In the genomic region with DNA sequence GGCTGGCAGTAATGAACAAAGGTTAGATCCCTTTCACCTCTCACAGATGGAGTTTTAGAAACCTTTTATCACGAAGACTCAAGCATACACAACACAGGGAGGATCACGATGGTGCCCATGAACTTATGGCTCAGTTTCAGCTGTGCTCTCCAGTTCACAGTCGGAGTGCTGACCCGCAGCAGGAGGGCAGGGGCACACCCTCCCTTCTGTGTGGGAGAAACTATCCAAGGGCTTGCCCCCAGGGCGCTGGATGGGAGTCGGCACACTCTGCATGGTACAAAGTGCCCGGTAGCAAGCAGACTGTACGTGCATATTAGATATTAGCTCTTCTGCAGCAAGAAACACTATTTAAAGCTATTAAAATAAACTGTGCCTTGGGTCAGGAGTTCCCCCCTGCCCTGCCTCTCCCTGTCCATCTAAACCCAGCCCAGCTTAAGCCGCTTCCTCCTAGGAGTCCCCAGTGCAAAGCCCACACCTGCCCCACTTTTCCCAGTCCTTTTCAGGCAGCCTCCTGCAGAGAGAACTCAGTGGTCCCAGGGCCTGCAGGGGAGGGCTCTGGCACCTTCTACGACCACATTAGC, we compare ENCODE assay signal across 15 cellular contexts.
DNase-seq lines count a peak whose midpoint lies in the region; ATAC-seq and TF ChIP-seq lines count a peak whose summit lies in the region.
"Had no signal": no experiment of that assay in that cellular context is flagged by ENCODE, and none has a peak within 500 bp of the region (broad histone marks: within the 10 kb centered on the region; RNA-seq: fewer than 3 reads in every experiment).

No MANE protein-coding gene starts in this region.

- H3K4me1 Mint-ChIP-seq in WTC11 = peaks cover 68% of the 10 kb centered on the region
- H3K4me1 Mint-ChIP-seq in neural progenitor cell = peaks cover 18% of the 10 kb centered on the region

- DNase-seq in left cardiac atrium (peak; percentile 17), Right ventricle myocardium inferior (ENCODE audit: missing footprints) (no peak), WTC11 (ENCODE audit: low spot score) (no peak), neural progenitor cell (ENCODE audit: low spot score) (no peak), left colon (no peak), NCI-H2029 treated with DMSO at 0.1 percent for 48 hours (lab: John Stamatoyannopoulos, UW) (no peak)
- DNase-seq: AML-193; EL; GF-D8; NCI-H1105; NCI-H187 treated with DMSO at 0.1 percent for 48 hours; NCI-H774; NK-92 treated with Interleukin-12 subunit alpha and Interleukin-12 subunit beta, amount 100 ng/mL, for 24 hours had no signal

- H3K27me3 Mint-ChIP-seq in WTC11 (ENCODE audit: low read depth) (peaks cover 2% of the 10 kb centered on the region; the same call in 1 of the 2 replicates), neural progenitor cell (ENCODE audit: insufficient read depth, low read depth) (peaks cover 10% of the 10 kb centered on the region)
- H3K27me3 Mint-ChIP-seq: IgD-negative memory B cell had no signal

- no peak overlapping the region for H3K4me3 ChIP-seq in neural progenitor cell

- no peaks in the 10 kb centered on the region for H3K79me2 ChIP-seq in neural progenitor cell (ENCODE audit: low read depth)

- ATAC-seq in left cardiac atrium (peak in 1 of 2 donors; percentile 34), Right ventricle myocardium inferior (no peak), WTC11 (no peak), left colon (no peak), GM18498 (IDR thresholded peaks at IDR 0.05; ENCODE audit: unreplicated experiment) (no peak)

- no peak overlapping the region for H3K4me3 Mint-ChIP-seq in WTC11
- H3K4me3 Mint-ChIP-seq in neural progenitor cell = no peak overlapping the region
- H3K4me3 Mint-ChIP-seq: IgD-negative memory B cell had no signal

- H3K27me3 ChIP-seq in neural progenitor cell = peaks cover 21% of the 10 kb centered on the region

- H3K9me3 Mint-ChIP-seq in WTC11 = peaks cover 10% of the 10 kb centered on the region
- peaks cover 3% of the 10 kb centered on the region for H3K9me3 Mint-ChIP-seq in neural progenitor cell

- no peaks in the 10 kb centered on the region for H3K36me3 ChIP-seq in neural progenitor cell

- H3K27ac ChIP-seq in neural progenitor cell = no peak overlapping the region

- POLR2A ChIA-PET in WTC11 (lab: Charles Lee) = no interaction called here

- H3K9me3 ChIP-seq in neural progenitor cell (ENCODE audit: low read depth) = no peaks in the 10 kb centered on the region

- no peak overlapping the region for H3K9ac ChIP-seq in neural progenitor cell

- H3F3A ChIP-seq in neural progenitor cell (ENCODE audit: low read depth) = no peaks in the 10 kb centered on the region

- peaks cover 16% of the 10 kb centered on the region for H3K4me1 ChIP-seq in neural progenitor cell

- no peak overlapping the region for H2AFZ ChIP-seq in neural progenitor cell (replicated peaks)

- H3K36me3 Mint-ChIP-seq in WTC11 (peaks cover 23% of the 10 kb centered on the region), neural progenitor cell (peaks cover 19% of the 10 kb centered on the region)

- H3K4me2 ChIP-seq in neural progenitor cell = no peak overlapping the region

- no peak for TF ChIP-seq CTCF in WTC11 (IDR thresholded peaks at IDR 0.05)
- no peak for TF ChIP-seq CTCF in neural progenitor cell (IDR thresholded peaks at IDR 0.05)

- CTCF ChIA-PET in WTC11 (lab: Charles Lee) = interaction anchor here (0.7 to 4.9 kb wide), 4 partner anchors 9 to 372 kb away, joined by 3 to 31 read pairs (median 4); no protein-coding TSS in a partner anchor

- H3K27ac Mint-ChIP-seq in WTC11 (peak overlapping the region; percentile 76; the same call in 1 of the 2 replicates), neural progenitor cell (peak overlapping the region; percentile 25)
- H3K27ac Mint-ChIP-seq: IgD-negative memory B cell had no signal

- intact Hi-C loops in left cardiac atrium (cut with DNase I) (no loop called here), Right ventricle myocardium inferior (cut with DNase I) (no loop called here), left colon (cut with DNase I, micrococcal nuclease) (no loop called here)

- no peaks in the 10 kb centered on the region for H4K20me1 ChIP-seq in neural progenitor cell (ENCODE audit: low read depth)

TF ChIP-seq in WTC11, 78 proteins besides CTCF, POLR2A, EP300 and RAD21:
- no peak for TF ChIP-seq MAX (CRISPR knock-in tag; IDR thresholded peaks at IDR 0.05)
- TF ChIP-seq, protein P1, sequence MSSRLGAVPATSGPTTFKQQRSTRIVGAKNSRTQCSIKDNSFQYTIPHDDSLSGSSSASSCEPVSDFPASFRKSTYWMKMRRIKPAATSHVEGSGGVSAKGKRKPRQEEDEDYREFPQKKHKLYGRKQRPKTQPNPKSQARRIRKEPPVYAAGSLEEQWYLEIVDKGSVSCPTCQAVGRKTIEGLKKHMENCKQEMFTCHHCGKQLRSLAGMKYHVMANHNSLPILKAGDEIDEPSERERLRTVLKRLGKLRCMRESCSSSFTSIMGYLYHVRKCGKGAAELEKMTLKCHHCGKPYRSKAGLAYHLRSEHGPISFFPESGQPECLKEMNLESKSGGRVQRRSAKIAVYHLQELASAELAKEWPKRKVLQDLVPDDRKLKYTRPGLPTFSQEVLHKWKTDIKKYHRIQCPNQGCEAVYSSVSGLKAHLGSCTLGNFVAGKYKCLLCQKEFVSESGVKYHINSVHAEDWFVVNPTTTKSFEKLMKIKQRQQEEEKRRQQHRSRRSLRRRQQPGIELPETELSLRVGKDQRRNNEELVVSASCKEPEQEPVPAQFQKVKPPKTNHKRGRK (CRISPR knock-in tag; IDR thresholded peaks at IDR 0.05; ENCODE audit: borderline replicate concordance) = no peak
- no peak for TF ChIP-seq NFATC4 (CRISPR knock-in tag; IDR thresholded peaks at IDR 0.05)
- no peak for TF ChIP-seq NFE2L1 (CRISPR knock-in tag; IDR thresholded peaks at IDR 0.05)
- no peak for TF ChIP-seq USF2 (CRISPR knock-in tag; IDR thresholded peaks at IDR 0.05)
- no peak for TF ChIP-seq GABPB1 (CRISPR knock-in tag; IDR thresholded peaks at IDR 0.05)
TF ChIP-seq in WTC11: peak in this region for 0.
